In genomic region chr9:36765468-36766341, GRCh38 we compare ENCODE assay signal across 8 cellular contexts.
A peak's percentile ranks its signal among the peaks of the same experiment; 100 is the strongest.
DNase-seq lines count a peak whose midpoint lies in the region; ATAC-seq and TF ChIP-seq lines count a peak whose summit lies in the region.

No MANE protein-coding gene starts in this region.

- ATAC-seq in GM18520 (IDR thresholded peaks at IDR 0.05; ENCODE audit: unreplicated experiment) (peak; percentile 97), HG03025 (IDR thresholded peaks at IDR 0.05; ENCODE audit: low FRiP score, unreplicated experiment) (peak; percentile 96), lower lobe of right lung (peak; percentile 88 to 96)

- DNase-seq in NCI-H2107 (lab: John Stamatoyannopoulos, UW), result peak; percentile 86
- DNase-seq in activated CD4-positive, CD25-positive, alpha-beta regulatory T cell (lab: John Stamatoyannopoulos, UW), result peak; percentile 72 to 77 (median 76)
- peak; percentile 95 for DNase-seq in cerebellum (ENCODE audit: low spot score)
- peak; percentile 80 for DNase-seq in lower lobe of right lung
- DNase-seq in stimulated activated CD4-positive, alpha-beta T cell treated with anti-CD3 and anti-CD28 coated beads, TNF-alpha, amount 100 ng/mL, for 4 hours (ENCODE audit: low read depth in 3 of 3), result peak; percentile 75 to 89 (median 81)
- DNase-seq in NK-92 (lab: John Stamatoyannopoulos, UW; ENCODE audit: unreplicated experiment), result no peak

- H3K4me3 ChIP-seq in lower lobe of right lung, result peak overlapping the region; percentile 45

- peaks cover 19% of the 10 kb centered on the region for H3K27me3 ChIP-seq in lower lobe of right lung (ENCODE audit: low read depth)

- H3K4me1 ChIP-seq in lower lobe of right lung, result no peaks in the 10 kb centered on the region

- no peaks in the 10 kb centered on the region for H3K9me3 ChIP-seq in lower lobe of right lung

- intact Hi-C loops in lower lobe of right lung (cut with DNase I), result no loop called here

- no peak overlapping the region for H3K27ac ChIP-seq in lower lobe of right lung

- H3K36me3 ChIP-seq in lower lobe of right lung, result no peaks in the 10 kb centered on the region

- no peak for TF ChIP-seq CTCF in lower lobe of right lung (IDR thresholded peaks at IDR 0.05)
